8 cellular contexts compared by ENCODE assay signal in the genomic region with DNA sequence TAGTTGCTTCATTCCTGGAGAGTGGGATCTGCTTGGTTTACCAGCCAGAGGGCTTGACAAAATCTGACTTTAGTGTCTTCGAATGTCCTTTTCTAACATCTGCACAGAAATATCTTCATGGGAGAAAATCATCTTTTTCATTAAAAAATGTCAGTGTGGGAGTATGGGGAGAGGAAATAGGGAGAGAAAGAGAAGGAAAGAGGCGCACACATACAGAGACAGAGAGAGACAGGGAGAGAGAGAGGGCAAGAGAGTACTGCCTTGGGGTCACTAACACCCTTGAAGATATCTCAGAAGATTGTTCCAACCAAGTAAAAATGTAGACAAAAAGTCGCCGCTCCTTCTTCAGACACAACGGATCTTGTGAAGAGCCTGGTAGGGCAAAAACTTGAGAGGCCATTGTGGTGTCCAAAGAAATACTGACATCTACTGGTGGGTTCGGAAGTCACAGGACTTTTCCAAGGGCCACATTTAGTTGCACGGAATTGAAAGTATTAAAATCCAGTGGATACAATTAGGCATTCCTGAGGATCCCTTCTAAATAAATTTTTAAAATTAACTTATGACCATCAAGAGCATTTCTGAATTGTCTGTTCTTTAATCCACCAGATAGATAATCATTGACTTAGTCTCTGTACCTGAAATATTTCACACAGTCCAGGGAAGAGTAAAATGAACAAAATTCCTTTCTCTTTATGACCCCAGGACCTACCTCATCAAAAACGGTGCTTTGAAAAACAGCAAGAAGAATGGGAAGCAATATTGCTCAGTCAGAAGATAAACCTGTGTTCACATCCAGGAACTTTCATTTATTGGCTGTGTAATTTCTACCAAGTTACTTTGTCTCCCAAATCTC. TPM values are rescaled to one million over a fixed set of nuclear protein-coding genes. Genes with fewer than 3 reads are reported as not detected.
DNase-seq lines count a peak whose midpoint lies in the region; ATAC-seq, FAIRE-seq and TF ChIP-seq lines count a peak whose summit lies in the region.

No MANE protein-coding gene starts in this region.

- H3K4me1 Mint-ChIP-seq in activated T-helper 2 cell treated with anti-CD3 and anti-CD28 coated beads, Interferon-gamma antibody, Interleukin-2, Interleukin-4, amounts not matched to agents 10 μg/mL and 5 μg/mL and 100 μg/mL, durations not matched to agents 14 hours and 24 hours and 36 hours (ENCODE audit: low read depth), result peaks cover 13% of the 10 kb centered on the region

- H3K4me3 ChIP-seq in fibroblast of villous mesenchyme (ENCODE audit: low read depth, low read length) (peak overlapping the region; percentile 28), neutrophil (ENCODE audit: low read depth in 1 of 2, low read length in 1 of 2) (no peak overlapping the region)

- H3K4me3 Mint-ChIP-seq in activated T-helper 2 cell treated with anti-CD3 and anti-CD28 coated beads, Interferon-gamma antibody, Interleukin-2, Interleukin-4, amounts not matched to agents 10 μg/mL and 5 μg/mL and 100 μg/mL, durations not matched to agents 14 hours and 24 hours and 36 hours (ENCODE audit: low read depth), result no peak overlapping the region

- no peak for FAIRE-seq in urothelium cell line (lab: Jason Lieb, UNC)

- no peaks in the 10 kb centered on the region for H3K27me3 ChIP-seq in neutrophil

- no peaks in the 10 kb centered on the region for H3K36me3 Mint-ChIP-seq in activated T-helper 2 cell treated with anti-CD3 and anti-CD28 coated beads, Interferon-gamma antibody, Interleukin-2, Interleukin-4, amounts not matched to agents 10 μg/mL and 5 μg/mL and 100 μg/mL, durations not matched to agents 14 hours and 24 hours and 36 hours (ENCODE audit: low read depth)

- peaks cover 14% of the 10 kb centered on the region for H3K9me3 ChIP-seq in neutrophil

- peaks cover 12% of the 10 kb centered on the region for H3K27me3 Mint-ChIP-seq in activated T-helper 2 cell treated with anti-CD3 and anti-CD28 coated beads, Interferon-gamma antibody, Interleukin-2, Interleukin-4, amounts not matched to agents 10 μg/mL and 5 μg/mL and 100 μg/mL, durations not matched to agents 14 hours and 24 hours and 36 hours (ENCODE audit: low read depth)

- intact Hi-C loops in activated T-helper 2 cell treated with anti-CD3 and anti-CD28 coated beads, Interferon-gamma antibody, Interleukin-2, Interleukin-4, amounts not matched to agents 10 μg/mL and 5 μg/mL and 100 μg/mL, durations not matched to agents 14 hours and 24 hours and 36 hours (cut with micrococcal nuclease), result loop anchor here (1.0 to 5.0 kb wide), 5 partner anchors 27 to 429 kb away; no protein-coding TSS in a partner anchor

- peak; percentile 85 for TF ChIP-seq CTCF in fibroblast of villous mesenchyme (IDR thresholded peaks at IDR 0.05; ENCODE audit: insufficient read depth, low read depth, low read length)
- peak; percentile 79 for TF ChIP-seq CTCF in neutrophil (IDR thresholded peaks at IDR 0.05)

- ATAC-seq in GM18861 (IDR thresholded peaks at IDR 0.05; ENCODE audit: unreplicated experiment) (peak; percentile 73), HG03520 (IDR thresholded peaks at IDR 0.05; ENCODE audit: unreplicated experiment) (peak; percentile 85)

- H3K36me3 ChIP-seq in neutrophil, result no peaks in the 10 kb centered on the region

- peaks cover 10% of the 10 kb centered on the region for H3K9me3 Mint-ChIP-seq in activated T-helper 2 cell treated with anti-CD3 and anti-CD28 coated beads, Interferon-gamma antibody, Interleukin-2, Interleukin-4, amounts not matched to agents 10 μg/mL and 5 μg/mL and 100 μg/mL, durations not matched to agents 14 hours and 24 hours and 36 hours

- no peak overlapping the region for H3K27ac Mint-ChIP-seq in activated T-helper 2 cell treated with anti-CD3 and anti-CD28 coated beads, Interferon-gamma antibody, Interleukin-2, Interleukin-4, amounts not matched to agents 10 μg/mL and 5 μg/mL and 100 μg/mL, durations not matched to agents 14 hours and 24 hours and 36 hours

- no peak overlapping the region for H3K27ac ChIP-seq in neutrophil

- peaks cover 0 to 8% of the 10 kb centered on the region in 2 experiments for H3K4me1 ChIP-seq in neutrophil (ENCODE audit: control insufficient read depth in 1 of 2, insufficient read depth in 1 of 2, low read depth in 1 of 2, low read length in 1 of 2)

- DNase-seq in C1 segment of cervical spinal cord (lab: John Stamatoyannopoulos, UW) (peak in 11 of 14 donors; percentile 0 to 38 (median 4)), OCI-M2 (lab: John Stamatoyannopoulos, UW; ENCODE audit: unreplicated experiment) (peak; percentile 17), fibroblast of villous mesenchyme (ENCODE audit: low read depth) (peak; percentile 81), urothelium cell line (ENCODE audit: low spot score) (peak; percentile 70)
- peak; percentile 40 for DNase-seq in activated T-helper 2 cell treated with anti-CD3 and anti-CD28 coated beads, Interferon-gamma antibody, Interleukin-2, Interleukin-4, amounts not matched to agents 10 μg/mL and 5 μg/mL and 100 μg/mL, durations not matched to agents 14 hours and 24 hours and 36 hours (ENCODE audit: low spot score)

RNA-seq across cellular contexts. Expression of a gene that starts 29.7 kb away (rescaled TPM):
- total RNA-seq in activated T-helper 2 cell treated with anti-CD3 and anti-CD28 coated beads, Interferon-gamma antibody, Interleukin-2, Interleukin-4, amounts not matched to agents 10 μg/mL and 5 μg/mL and 100 μg/mL, durations not matched to agents 14 hours and 24 hours and 36 hours, result 337 and 342 TPM in 2 replicates
- 4,579 and 6,589 TPM in 2 replicates for total RNA-seq in fibroblast of villous mesenchyme

RNA-seq across cellular contexts. Expression of a gene that starts 56.2 kb away (rescaled TPM):
- 3.2 and 4.2 TPM in 2 replicates for total RNA-seq in activated T-helper 2 cell treated with anti-CD3 and anti-CD28 coated beads, Interferon-gamma antibody, Interleukin-2, Interleukin-4, amounts not matched to agents 10 μg/mL and 5 μg/mL and 100 μg/mL, durations not matched to agents 14 hours and 24 hours and 36 hours
- 6.0 and 6.1 TPM in 2 replicates for total RNA-seq in fibroblast of villous mesenchyme

Comparison
In these comparisons a context has a peak if more than half of its experiments do, and no peak if none do; other contexts are left out.
1. DNase-seq: peak in every context shown above with its lines; median percentile 81 in fibroblast of villous mesenchyme; 70 in urothelium cell line; 40 in activated T-helper 2 cell treated with anti-CD3 and anti-CD28 coated beads, Interferon-gamma antibody, Interleukin-2, Interleukin-4, amounts not matched to agents 10 μg/mL and 5 μg/mL and 100 μg/mL, durations not matched to agents 14 hours and 24 hours and 36 hours; 17 in OCI-M2; 4 in C1 segment of cervical spinal cord.
2. RNA of a gene that starts 29.7 kb away (total RNA-seq): 4,579 to 6,589 TPM in fibroblast of villous mesenchyme; 337 to 342 TPM in activated T-helper 2 cell treated with anti-CD3 and anti-CD28 coated beads, Interferon-gamma antibody, Interleukin-2, Interleukin-4, amounts not matched to agents 10 μg/mL and 5 μg/mL and 100 μg/mL, durations not matched to agents 14 hours and 24 hours and 36 hours; every median in the first group is over 10 times any median in the second.